8 cellular contexts compared by ENCODE assay signal in genomic region chr12:101935769-101936741, GRCh38. TPM values are rescaled to one million over a fixed set of nuclear protein-coding genes. Genes with fewer than 3 reads are reported as not detected.
A peak's percentile ranks its signal among the peaks of the same experiment; 100 is the strongest.
DNase-seq lines count a peak whose midpoint lies in the region; ATAC-seq lines count a peak whose summit lies in the region.

No MANE protein-coding gene starts in this region.

- H3K4me1 Mint-ChIP-seq in activated CD4-positive, alpha-beta T cell treated with anti-CD3 and anti-CD28 coated beads, Interleukin-2, amount 10 ng/mL, durations not matched to agents 7 days and 5 days, result peaks cover 16% of the 10 kb centered on the region

- H3K9me3 ChIP-seq in skeletal muscle tissue (ENCODE audit: control insufficient read depth in 3 of 3, low read length in 3 of 3), result no peaks in the 10 kb centered on the region

- H3K27me3 ChIP-seq in skeletal muscle tissue (ENCODE audit: control insufficient read depth in 3 of 3, insufficient read depth in 3 of 3, low read length in 3 of 3), result no peaks in the 10 kb centered on the region

- POLR2A ChIA-PET in activated CD4-positive, alpha-beta T cell treated with anti-CD3 and anti-CD28 coated beads, Interleukin-2, amount 10 ng/mL, durations not matched to agents 7 days and 5 days (lab: Charles Lee), result interaction anchor here (0.6 kb wide), 1 partner anchor 183 kb away, joined by 7 read pairs; no protein-coding TSS in a partner anchor

- H3K9me3 Mint-ChIP-seq in activated CD4-positive, alpha-beta T cell treated with anti-CD3 and anti-CD28 coated beads, Interleukin-2, amount 10 ng/mL, durations not matched to agents 7 days and 5 days, result no peaks in the 10 kb centered on the region

- CTCF ChIA-PET in activated CD4-positive, alpha-beta T cell treated with anti-CD3 and anti-CD28 coated beads, Interleukin-2, amount 10 ng/mL, durations not matched to agents 7 days and 5 days (lab: Charles Lee), result interaction anchor here (0.7 to 1.4 kb wide), 6 partner anchors 31 to 761 kb away, joined by 3 to 4 read pairs (median 3); no protein-coding TSS in a partner anchor

- peak overlapping the region in 1 of 3 donors; percentile 11 for H3K9ac ChIP-seq in skeletal muscle tissue (ENCODE audit: low read depth in 1 of 3, low read length in 3 of 3)

- H3K36me3 ChIP-seq in skeletal muscle tissue (ENCODE audit: control insufficient read depth in 3 of 3, insufficient read depth in 3 of 3, low read length in 3 of 3), result no peaks in the 10 kb centered on the region

- H3K27me3 Mint-ChIP-seq in activated CD4-positive, alpha-beta T cell treated with anti-CD3 and anti-CD28 coated beads, Interleukin-2, amount 10 ng/mL, durations not matched to agents 7 days and 5 days, result peaks cover 11% of the 10 kb centered on the region

- DNase-seq in activated CD4-positive, alpha-beta T cell treated with anti-CD3 and anti-CD28 coated beads, Interleukin-2, amount 10 ng/mL, durations not matched to agents 7 days and 5 days, result peak; percentile 9
- no peak for DNase-seq in activated CD4-positive, alpha-beta T cell treated with anti-CD3 and anti-CD28 coated beads for 4 hours
- DNase-seq in OCI-M1 (lab: John Stamatoyannopoulos, UW) (peak; percentile 63), fibroblast of peridontal ligament (ENCODE audit: extremely low read depth) (peak; percentile 99), GF-D8 (lab: John Stamatoyannopoulos, UW) (no peak)
- DNase-seq in stimulated activated CD4-positive, alpha-beta T cell treated with anti-CD3 and anti-CD28 coated beads, Interleukin-4, amount 100 ng/mL, for 24 hours, result no peak

- no peaks in the 10 kb centered on the region for H3K36me3 Mint-ChIP-seq in activated CD4-positive, alpha-beta T cell treated with anti-CD3 and anti-CD28 coated beads, Interleukin-2, amount 10 ng/mL, durations not matched to agents 7 days and 5 days (ENCODE audit: low read depth)

- no peak overlapping the region for H3K4me3 Mint-ChIP-seq in activated CD4-positive, alpha-beta T cell treated with anti-CD3 and anti-CD28 coated beads, Interleukin-2, amount 10 ng/mL, durations not matched to agents 7 days and 5 days

- H3K27ac ChIP-seq in skeletal muscle tissue (ENCODE audit: low read depth, low read length), result peak overlapping the region; percentile 73

- H3K4me3 ChIP-seq in skeletal muscle tissue (ENCODE audit: low read length in 3 of 3), result no peak overlapping the region

- H3K4me1 ChIP-seq in skeletal muscle tissue (ENCODE audit: control insufficient read depth in 3 of 3, insufficient read depth in 3 of 3, low read length in 3 of 3), result peaks cover 0 to 7% (median 4%) of the 10 kb centered on the region in 3 donors

- H3K27ac Mint-ChIP-seq in activated CD4-positive, alpha-beta T cell treated with anti-CD3 and anti-CD28 coated beads, Interleukin-2, amount 10 ng/mL, durations not matched to agents 7 days and 5 days, result no peak overlapping the region

- peak; percentile 74 for ATAC-seq in HG02759 (IDR thresholded peaks at IDR 0.05; ENCODE audit: unreplicated experiment)

RNA-seq across cellular contexts. Expression of gene DRAM1, which starts 58.7 kb away (rescaled TPM):
- total RNA-seq in activated CD4-positive, alpha-beta T cell treated with anti-CD3 and anti-CD28 coated beads, Interleukin-2, amount 10 ng/mL, durations not matched to agents 7 days and 5 days, result 1 to 10 TPM; 1.4 to 2.5 TPM
- 3.7 TPM for total RNA-seq in skeletal muscle tissue

Comparison
In these comparisons a context has a peak if more than half of its experiments do, and no peak if none do; other contexts are left out.
1. DNase-seq: peak in activated CD4-positive, alpha-beta T cell treated with anti-CD3 and anti-CD28 coated beads, Interleukin-2, amount 10 ng/mL, durations not matched to agents 7 days and 5 days (single experiment), OCI-M1 (single experiment) and fibroblast of peridontal ligament (single experiment); none in activated CD4-positive, alpha-beta T cell treated with anti-CD3 and anti-CD28 coated beads for 4 hours (0 of 2), GF-D8 (single experiment) and stimulated activated CD4-positive, alpha-beta T cell treated with anti-CD3 and anti-CD28 coated beads, Interleukin-4, amount 100 ng/mL, for 24 hours (single experiment).